1 cellular context compared by ENCODE assay signal in genomic region chr9:128898382-128898781, GRCh38.
TF ChIP-seq lines count a peak whose summit lies in the region.

No MANE protein-coding gene starts in this region.

TF ChIP-seq in endothelial cell of umbilical vein, 7 proteins besides CTCF, POLR2A, EP300 and RAD21:
- TF ChIP-seq FOS (IDR thresholded peaks at IDR 0.05; ENCODE audit: borderline replicate concordance, insufficient read depth, low read length) (no peak), MYC (IDR thresholded peaks at IDR 0.05; ENCODE audit: low read depth, low read length) (no peak), POLR2AphosphoS5 (IDR thresholded peaks at IDR 0.05; ENCODE audit: insufficient read depth, low read depth, low read length) (no peak), EZH2 (IDR thresholded peaks at IDR 0.05; ENCODE audit: borderline replicate concordance, low read depth, low read length, severe bottlenecking) (no peak), GATA2 (IDR thresholded peaks at IDR 0.05; ENCODE audit: insufficient read depth, insufficient read length, low read depth, low read length) (no peak), JUN (IDR thresholded peaks at IDR 0.05; ENCODE audit: borderline replicate concordance, insufficient read depth, insufficient read length, low read depth) (no peak), MAX (IDR thresholded peaks at IDR 0.05; ENCODE audit: insufficient read depth, insufficient read length) (no peak)
